In the genomic region with DNA sequence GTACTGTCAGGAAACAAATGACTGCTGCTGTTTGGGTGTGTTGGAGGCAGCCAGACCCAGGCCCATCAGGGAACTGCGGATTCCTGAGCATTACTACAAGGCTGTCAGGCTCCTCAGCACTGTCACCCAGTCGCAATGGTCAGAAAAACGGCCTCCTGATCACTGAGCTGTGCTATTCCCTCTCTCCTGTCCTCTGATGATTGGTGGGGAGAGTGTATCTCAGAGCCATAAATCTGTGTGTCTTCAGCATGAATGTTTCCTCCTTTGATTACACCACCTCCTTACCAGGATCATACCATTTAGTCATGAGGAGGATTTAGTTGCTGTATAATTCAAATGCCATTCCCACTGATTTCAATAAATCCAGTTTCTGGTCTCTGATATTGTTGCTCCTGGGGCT, we compare ENCODE assay signal across 27 cellular contexts.
"Had no signal": no experiment of that assay in that cellular context is flagged by ENCODE, and none has a peak within 500 bp of the region (broad histone marks: within the 10 kb centered on the region; RNA-seq: fewer than 3 reads in every experiment).

No MANE protein-coding gene starts in this region.

- DNase-seq: activated CD4-positive, CD25-positive, alpha-beta regulatory T cell; activated CD8-positive, alpha-beta T cell treated with anti-CD3 and anti-CD28 coated beads, Interleukin-2, amount 10 ng/mL, durations not matched to agents 7 days and 5 days; activated naive CD4-positive, alpha-beta T cell treated with Interleukin-2 at 50 U/mL for 16 hours; activated naive CD8-positive, alpha-beta T cell treated with anti-CD3 and anti-CD28 coated beads, Interleukin-2, amount 10 ng/mL, durations not matched to agents 7 days and 5 days; activated T-cell treated with anti-CD3 and anti-CD28 coated beads, Interleukin-2, amount 50 U/mL, for 24 hours; anterior cingulate cortex; caudate nucleus; dorsolateral prefrontal cortex; endodermal cell; foreskin keratinocyte; glutamatergic neuron; hippocampal formation; left ventricle myocardium superior; naive thymus-derived CD8-positive, alpha-beta T cell; stimulated activated CD4-positive, alpha-beta T cell treated with anti-CD3 and anti-CD28 coated beads, Interleukin-12 subunit alpha, Interleukin-12 subunit beta, amount 100 ng/mL, for 4 hours; stimulated activated CD4-positive, alpha-beta T cell treated with anti-CD3 and anti-CD28 coated beads, Interleukin-1b, Interleukin-23, amount 100 ng/mL, for 48 hours; stimulated activated CD8-positive, alpha-beta memory T cell treated with anti-CD3 and anti-CD28 coated beads, Interleukin-4, amount 100 ng/mL, for 48 hours; stimulated activated naive CD4-positive, alpha-beta T cell treated with Interleukin-2 at 50 U/mL for 16 hours; substantia nigra; tibial artery had no signal

- H3K4me1 ChIP-seq: foreskin keratinocyte had no signal

- H3K27me3 Mint-ChIP-seq: activated CD4-positive, alpha-beta T cell treated with anti-CD3 and anti-CD28 coated beads, Interleukin-2, amount 10 ng/mL, durations not matched to agents 24 days and 14 days; activated naive CD8-positive, alpha-beta T cell treated with anti-CD3 and anti-CD28 coated beads, Interleukin-2, amount 10 ng/mL, durations not matched to agents 7 days and 5 days; activated T-cell treated with anti-CD3 and anti-CD28 coated beads, Interleukin-2, amount 50 U/mL, for 24 hours; naive thymus-derived CD8-positive, alpha-beta T cell had no signal

- H3K4me3 ChIP-seq: dorsolateral prefrontal cortex, tibial artery had no signal

- H3K36me3 Mint-ChIP-seq: activated naive CD8-positive, alpha-beta T cell treated with anti-CD3 and anti-CD28 coated beads, Interleukin-2, amount 10 ng/mL, durations not matched to agents 7 days and 5 days; memory B cell had no signal

- H3K9me3 Mint-ChIP-seq: memory B cell had no signal

- H3K4me1 Mint-ChIP-seq: activated CD4-positive, alpha-beta T cell treated with anti-CD3 and anti-CD28 coated beads, Interleukin-2, amount 10 ng/mL, durations not matched to agents 24 days and 14 days; activated naive CD8-positive, alpha-beta T cell treated with anti-CD3 and anti-CD28 coated beads, Interleukin-2, amount 10 ng/mL, durations not matched to agents 7 days and 5 days; brain; memory B cell; naive thymus-derived CD8-positive, alpha-beta T cell had no signal

- H3K4me3 Mint-ChIP-seq: activated CD4-positive, alpha-beta T cell treated with anti-CD3 and anti-CD28 coated beads, Interleukin-2, amount 10 ng/mL, durations not matched to agents 24 days and 14 days; activated CD8-positive, alpha-beta T cell treated with anti-CD3 and anti-CD28 coated beads, Interleukin-2, amount 10 ng/mL, durations not matched to agents 7 days and 5 days; activated naive CD8-positive, alpha-beta T cell treated with anti-CD3 and anti-CD28 coated beads, Interleukin-2, amount 10 ng/mL, durations not matched to agents 7 days and 5 days; activated T-cell treated with anti-CD3 and anti-CD28 coated beads, Interleukin-2, amount 50 U/mL, for 24 hours; brain; endodermal cell; memory B cell; naive thymus-derived CD8-positive, alpha-beta T cell; T-helper 2 cell treated with Interferon-gamma antibody and Interleukin-4, amounts not matched to agents 5 μg/mL and 100 μg/mL, for 36 hours had no signal

- H3K36me3 ChIP-seq: neutrophil, tibial artery had no signal

- H3K27ac Mint-ChIP-seq: activated CD4-positive, alpha-beta T cell treated with anti-CD3 and anti-CD28 coated beads, Interleukin-2, amount 10 ng/mL, durations not matched to agents 24 days and 14 days; activated CD8-positive, alpha-beta T cell treated with anti-CD3 and anti-CD28 coated beads, Interleukin-2, amount 10 ng/mL, durations not matched to agents 7 days and 5 days; activated naive CD8-positive, alpha-beta T cell treated with anti-CD3 and anti-CD28 coated beads, Interleukin-2, amount 10 ng/mL, durations not matched to agents 7 days and 5 days; activated T-cell treated with anti-CD3 and anti-CD28 coated beads, Interleukin-2, amount 50 U/mL, for 24 hours; activated T-helper 2 cell treated with anti-CD3 and anti-CD28 coated beads, Interferon-gamma antibody, Interleukin-2, Interleukin-4, amounts not matched to agents 10 μg/mL and 5 μg/mL and 100 μg/mL, durations not matched to agents 14 hours and 24 hours and 36 hours; brain; endodermal cell; memory B cell; T-helper 2 cell treated with Interferon-gamma antibody and Interleukin-4, amounts not matched to agents 5 μg/mL and 100 μg/mL, for 36 hours had no signal

- H3K9me3 ChIP-seq: neutrophil had no signal

- H3K27me3 ChIP-seq: foreskin keratinocyte, neutrophil, tibial artery had no signal

- ATAC-seq: activated CD8-positive, alpha-beta T cell treated with anti-CD3 and anti-CD28 coated beads, Interleukin-2, amount 10 ng/mL, durations not matched to agents 7 days and 5 days; foreskin keratinocyte; left ventricle myocardium superior; naive thymus-derived CD8-positive, alpha-beta T cell had no signal

- H3K27ac ChIP-seq: dorsolateral prefrontal cortex, epithelial cell of prostate, foreskin keratinocyte, neutrophil, tibial artery had no signal
